Comparison of ENCODE assay signal across 17 cellular contexts in genomic region chr18:8787764-8788163, GRCh38.
"Had no signal": no experiment of that assay in that cellular context is flagged by ENCODE, and none has a peak within 500 bp of the region (broad histone marks: within the 10 kb centered on the region; RNA-seq: fewer than 3 reads in every experiment).

No MANE protein-coding gene starts in this region.

- H3K4me1 ChIP-seq: colonic mucosa had no signal

- H3K9me3 ChIP-seq: colonic mucosa, gastroesophageal sphincter, testis, upper lobe of left lung had no signal

- H3K4me3 Mint-ChIP-seq: activated naive CD4-positive, alpha-beta T cell treated with anti-CD3 and anti-CD28 coated beads for 36 hours; activated naive CD8-positive, alpha-beta T cell treated with anti-CD3 and anti-CD28 coated beads, Interleukin-2, amount 50 U/mL, for 24 hours; activated T-cell treated with anti-CD3 and anti-CD28 coated beads, Interleukin-2, amount 50 U/mL, for 4 hours; central memory CD8-positive, alpha-beta T cell; nephron; stimulated activated naive CD8-positive, alpha-beta T cell treated with anti-CD3 and anti-CD28 coated beads, Interleukin-15, amount 100 ng/mL, for 72 hours had no signal

- H3K27me3 ChIP-seq: colonic mucosa, gastroesophageal sphincter, testis, upper lobe of left lung had no signal

- H3K36me3 ChIP-seq: colonic mucosa, upper lobe of left lung had no signal

- H3K27me3 Mint-ChIP-seq: activated naive CD8-positive, alpha-beta T cell treated with anti-CD3 and anti-CD28 coated beads, Interleukin-2, amount 50 U/mL, for 24 hours; progenitor cell of endocrine pancreas had no signal

- H3K4me1 Mint-ChIP-seq: central memory CD8-positive, alpha-beta T cell had no signal

- H3K9me3 Mint-ChIP-seq: activated naive CD4-positive, alpha-beta T cell treated with anti-CD3 and anti-CD28 coated beads for 36 hours; activated naive CD8-positive, alpha-beta T cell treated with anti-CD3 and anti-CD28 coated beads, Interleukin-2, amount 50 U/mL, for 24 hours; activated T-cell treated with anti-CD3 and anti-CD28 coated beads, Interleukin-2, amount 50 U/mL, for 4 hours; central memory CD8-positive, alpha-beta T cell; nephron; stimulated activated naive CD8-positive, alpha-beta T cell treated with anti-CD3 and anti-CD28 coated beads, Interleukin-15, amount 100 ng/mL, for 72 hours had no signal

- DNase-seq: activated CD4-positive, alpha-beta T cell treated with anti-CD3 and anti-CD28 coated beads, Interleukin-2, amount 50 U/mL, for 1 hour; activated CD4-positive, CD25-positive, alpha-beta regulatory T cell treated with anti-CD3 and anti-CD28 coated beads, Interleukin-2, amount 50 U/mL, for 72 hours; activated CD8-positive, alpha-beta memory T cell treated with anti-CD3 and anti-CD28 coated beads, Interleukin-2, amount 50 U/mL, for 4 hours; activated naive CD4-positive, alpha-beta T cell treated with anti-CD3 and anti-CD28 coated beads for 36 hours; activated naive CD8-positive, alpha-beta T cell treated with anti-CD3 and anti-CD28 coated beads, Interleukin-2, amount 50 U/mL, for 24 hours; activated T-cell treated with anti-CD3 and anti-CD28 coated beads, Interleukin-2, amount 50 U/mL, for 4 hours; colonic mucosa; occipital lobe; stimulated activated naive CD8-positive, alpha-beta T cell treated with anti-CD3 and anti-CD28 coated beads, Interleukin-15, amount 100 ng/mL, for 72 hours; T-helper 2 cell had no signal

- H3K27ac Mint-ChIP-seq: activated naive CD4-positive, alpha-beta T cell treated with anti-CD3 and anti-CD28 coated beads for 36 hours; activated naive CD8-positive, alpha-beta T cell treated with anti-CD3 and anti-CD28 coated beads, Interleukin-2, amount 50 U/mL, for 24 hours; progenitor cell of endocrine pancreas had no signal

- H3K27ac ChIP-seq: colonic mucosa, gastroesophageal sphincter, upper lobe of left lung, VCaP had no signal

- ATAC-seq: activated naive CD8-positive, alpha-beta T cell treated with anti-CD3 and anti-CD28 coated beads, Interleukin-2, amount 50 U/mL, for 24 hours; activated T-cell treated with anti-CD3 and anti-CD28 coated beads, Interleukin-2, amount 50 U/mL, for 4 hours; gastroesophageal sphincter; stimulated activated naive CD8-positive, alpha-beta T cell treated with anti-CD3 and anti-CD28 coated beads, Interleukin-15, amount 100 ng/mL, for 72 hours had no signal

- H3K4me3 ChIP-seq: colonic mucosa, gastroesophageal sphincter, testis, upper lobe of left lung had no signal
